In the genomic region with DNA sequence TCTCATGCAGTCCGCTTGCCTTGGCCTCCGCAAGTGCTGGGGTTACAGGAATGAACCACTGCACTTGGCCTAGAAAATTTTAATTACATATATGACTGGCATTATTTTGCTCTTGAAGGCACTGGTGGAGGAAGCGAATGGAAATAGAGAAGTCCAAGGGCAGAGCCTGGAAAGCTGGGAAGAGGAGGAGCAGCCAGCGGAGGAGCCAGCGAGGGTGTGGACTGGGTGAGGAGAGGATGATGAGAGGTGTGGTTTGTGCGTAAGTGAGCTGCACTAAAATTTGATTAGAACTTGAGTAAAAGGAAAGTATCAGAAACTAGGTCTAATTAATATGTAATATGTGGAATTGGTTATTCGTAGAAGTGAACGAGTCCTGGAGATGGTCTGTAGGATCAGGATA, we compare ENCODE assay signal across 15 cellular contexts. TPM values are rescaled to one million over a fixed set of nuclear protein-coding genes. Genes with fewer than 3 reads are reported as not detected.
A peak's percentile ranks its signal among the peaks of the same experiment; 100 is the strongest.
DNase-seq lines count a peak whose midpoint lies in the region; ATAC-seq, FAIRE-seq and TF ChIP-seq lines count a peak whose summit lies in the region.
"Had no signal": no experiment of that assay in that cellular context is flagged by ENCODE, and none has a peak within 500 bp of the region (broad histone marks: within the 10 kb centered on the region; RNA-seq: fewer than 3 reads in every experiment).

No MANE protein-coding gene starts in this region.

- H2BK12ac ChIP-seq in H9 (ENCODE audit: insufficient read length, low read depth, low read length), result no peak overlapping the region

- H3K23ac ChIP-seq in H9 (ENCODE audit: insufficient read length, low read depth, low read length), result no peak overlapping the region

- H3K4me3 Mint-ChIP-seq in H9 (no peak overlapping the region; a peak in 1 of 5 replicates), immature natural killer cell (peak overlapping the region in 1 of 5 donors; percentile 3)
- H3K4me3 Mint-ChIP-seq in activated T-helper 1 cell treated with anti-CD3 and anti-CD28 coated beads, Interleukin-12 subunit alpha, Interleukin-12 subunit beta, Interleukin-2, Interleukin-4 antibody, amounts not matched to agents 30 ng/mL and 10 ng/mL and 1 ng/mL, durations not matched to agents 14 hours and 24 hours and 36 hours, result no peak overlapping the region
- H3K4me3 Mint-ChIP-seq: B cell had no signal

- no peak overlapping the region for H2BK120ac ChIP-seq in H9 (ENCODE audit: low read depth, low read length, poor library complexity, severe bottlenecking)

- H2AK5ac ChIP-seq in H9 (ENCODE audit: insufficient read length, low read length), result no peak overlapping the region

- TF ChIP-seq CTCF in H9 (conservative IDR thresholded peaks at IDR 0.05), result no peak
- TF ChIP-seq CTCF in osteoblast (IDR thresholded peaks at IDR 0.05; ENCODE audit: extremely low read depth, low read depth, low read length), result no peak
- TF ChIP-seq CTCF in kidney (IDR thresholded peaks at IDR 0.05; ENCODE audit: borderline replicate concordance, extremely low read depth, insufficient read depth), result no peak
- TF ChIP-seq CTCF in uterus (IDR thresholded peaks at IDR 0.05), result no peak

- no peaks in the 10 kb centered on the region for H3K27me3 ChIP-seq in H9 (ENCODE audit: insufficient read depth, low read length)
- H3K27me3 ChIP-seq in osteoblast (ENCODE audit: insufficient read depth, low read length), result no peaks in the 10 kb centered on the region
- no peaks in the 10 kb centered on the region for H3K27me3 ChIP-seq in uterus

- H3K27ac ChIP-seq in H9 (ENCODE audit: insufficient read length, low read depth, low read length) (no peak overlapping the region), osteoblast (ENCODE audit: low read depth, low read length) (no peak overlapping the region), kidney (ENCODE audit: low read depth in 2 of 2, low read length in 2 of 2) (no peak overlapping the region), uterus (no peak overlapping the region)
- H3K27ac ChIP-seq: GM23248 had no signal

- 100% methylated on average over 3 of the region's 8 CpGs for WGBS in H9 (ENCODE audit: extremely low coverage, insufficient read length, low lambda C conversion rate)

- no peak overlapping the region for H2BK5ac ChIP-seq in H9 (ENCODE audit: insufficient read length, low read length)

- no peaks in the 10 kb centered on the region; a peak in 1 of 4 replicates for H3K4me1 Mint-ChIP-seq in H9
- H3K4me1 Mint-ChIP-seq in activated T-helper 1 cell treated with anti-CD3 and anti-CD28 coated beads, Interleukin-12 subunit alpha, Interleukin-12 subunit beta, Interleukin-2, Interleukin-4 antibody, amounts not matched to agents 30 ng/mL and 10 ng/mL and 1 ng/mL, durations not matched to agents 14 hours and 24 hours and 36 hours (ENCODE audit: low read depth), result peaks cover 48% of the 10 kb centered on the region
- peaks cover 67 to 76% of the 10 kb centered on the region in 2 donors for H3K4me1 Mint-ChIP-seq in immature natural killer cell

- no peak overlapping the region for H3K18ac ChIP-seq in H9 (ENCODE audit: insufficient read length, low read depth, low read length)

- ATAC-seq in HG02970 (IDR thresholded peaks at IDR 0.05; ENCODE audit: low FRiP score, unreplicated experiment), result no peak
- ATAC-seq: GM12878 had no signal

- H3K14ac ChIP-seq in H9 (ENCODE audit: insufficient read depth, low read length), result no peak overlapping the region

- H3K27me3 Mint-ChIP-seq in H9 (ENCODE audit: low read depth), result no peaks in the 10 kb centered on the region
- no peaks in the 10 kb centered on the region for H3K27me3 Mint-ChIP-seq in activated T-helper 1 cell treated with anti-CD3 and anti-CD28 coated beads, Interleukin-12 subunit alpha, Interleukin-12 subunit beta, Interleukin-2, Interleukin-4 antibody, amounts not matched to agents 30 ng/mL and 10 ng/mL and 1 ng/mL, durations not matched to agents 14 hours and 24 hours and 36 hours (ENCODE audit: insufficient read depth)
- H3K27me3 Mint-ChIP-seq in immature natural killer cell (ENCODE audit: low read depth in 3 of 3), result peaks cover 0 to 3% (median 0%) of the 10 kb centered on the region in 3 donors
- H3K27me3 Mint-ChIP-seq: B cell; CD4-positive, alpha-beta memory T cell had no signal

- H3K9ac ChIP-seq in H9 (ENCODE audit: extremely low read depth, insufficient read length, low read length), result no peak overlapping the region
- no peak overlapping the region for H3K9ac ChIP-seq in kidney (ENCODE audit: low read length in 2 of 2)
- H3K9ac ChIP-seq: GM23248 had no signal

- H3K4ac ChIP-seq in H9 (ENCODE audit: low read depth, low read length), result no peak overlapping the region

- no peak overlapping the region for H3T11ph ChIP-seq in H9 (ENCODE audit: low read length)

- H3K4me3 ChIP-seq in osteoblast (ENCODE audit: insufficient read depth, low read length) (no peak overlapping the region), kidney (ENCODE audit: low read length in 2 of 2) (no peak overlapping the region), uterus (no peak overlapping the region)
- H3K4me3 ChIP-seq: GM12878, GM23248 had no signal

- H4K5ac ChIP-seq in H9 (ENCODE audit: insufficient read length, low read depth, low read length), result no peak overlapping the region

- intact Hi-C loops in activated T-helper 1 cell treated with anti-CD3 and anti-CD28 coated beads, Interleukin-12 subunit alpha, Interleukin-12 subunit beta, Interleukin-2, Interleukin-4 antibody, amounts not matched to agents 30 ng/mL and 10 ng/mL and 1 ng/mL, durations not matched to agents 14 hours and 24 hours and 36 hours (cut with micrococcal nuclease), result no loop called here
- intact Hi-C loops in kidney (cut with DNase I), result loop anchor here (10.0 kb wide), 1 partner anchor 69 kb away; no protein-coding TSS in a partner anchor
- intact Hi-C loops in uterus (cut with DNase I; ENCODE audit: low total_unique reads), result loop anchor here (2.0 kb wide), 1 partner anchor 25 kb away; no protein-coding TSS in a partner anchor

- peaks cover 18% of the 10 kb centered on the region for H3K79me1 ChIP-seq in H9 (ENCODE audit: insufficient read depth, low read depth, low read length, poor library complexity, severe bottlenecking)

- H2AFZ ChIP-seq in H9 (ENCODE audit: low read length) (no peak overlapping the region), osteoblast (ENCODE audit: low read length) (no peak overlapping the region)
- H2AFZ ChIP-seq: GM23248 had no signal

- H3K4me1 ChIP-seq in H9 (ENCODE audit: insufficient read depth, low read length) (no peaks in the 10 kb centered on the region), osteoblast (ENCODE audit: insufficient read depth, low read length) (peaks cover 6% of the 10 kb centered on the region), kidney (ENCODE audit: control insufficient read depth in 1 of 2, insufficient read depth in 1 of 2, low read depth in 1 of 2, low read length in 2 of 2) (peaks cover 0 to 8% of the 10 kb centered on the region in 2 donors), uterus (peaks cover 0 to 5% of the 10 kb centered on the region in 2 donors)

- no peak overlapping the region for H4K8ac ChIP-seq in H9 (replicated peaks; ENCODE audit: insufficient read length, low read depth, low read length)

- H2BK15ac ChIP-seq in H9 (ENCODE audit: low read depth, low read length), result no peak overlapping the region

- TF ChIP-seq POLR2A in uterus (IDR thresholded peaks at IDR 0.05), result no peak

- no peak for DNase-seq in H9
- DNase-seq in activated T-helper 1 cell treated with anti-CD3 and anti-CD28 coated beads, Interleukin-12 subunit alpha, Interleukin-12 subunit beta, Interleukin-2, Interleukin-4 antibody, amounts not matched to agents 30 ng/mL and 10 ng/mL and 1 ng/mL, durations not matched to agents 14 hours and 24 hours and 36 hours (ENCODE audit: low spot score), result no peak
- DNase-seq in immature natural killer cell, result no peak
- peak; percentile 29 for DNase-seq in osteoblast (ENCODE audit: insufficient read length, low spot score, missing footprints)
- no peak for DNase-seq in kidney
- DNase-seq in uterus, result no peak
- DNase-seq: C1 segment of cervical spinal cord; CD4-positive, alpha-beta memory T cell; DMS79; GM23248 had no signal

- H3K36me3 ChIP-seq in osteoblast (ENCODE audit: insufficient read depth, low read length) (peaks cover 4% of the 10 kb centered on the region), kidney (ENCODE audit: control insufficient read depth in 1 of 2, insufficient read depth in 2 of 2, low read length in 2 of 2) (peaks cover 0 to 4% of the 10 kb centered on the region in 2 donors), uterus (no peaks in the 10 kb centered on the region)

- H3K27ac Mint-ChIP-seq in H9 (peak overlapping the region in 2 of 3 experiments; percentile 13 to 73; a peak in 2 of 7 replicates), immature natural killer cell (peak overlapping the region in 4 of 6 donors; percentile 40 to 59 (median 54))
- H3K27ac Mint-ChIP-seq in activated T-helper 1 cell treated with anti-CD3 and anti-CD28 coated beads, Interleukin-12 subunit alpha, Interleukin-12 subunit beta, Interleukin-2, Interleukin-4 antibody, amounts not matched to agents 30 ng/mL and 10 ng/mL and 1 ng/mL, durations not matched to agents 14 hours and 24 hours and 36 hours, result peak overlapping the region; percentile 1
- H3K27ac Mint-ChIP-seq: B cell had no signal

- H3K4me2 ChIP-seq in H9 (ENCODE audit: insufficient read depth, insufficient read length, low read length), result no peak overlapping the region
- H3K4me2 ChIP-seq in osteoblast (ENCODE audit: insufficient read depth, low read length), result no peak overlapping the region

- H3K79me2 ChIP-seq in H9 (ENCODE audit: insufficient read depth, low read length) (peaks cover 33% of the 10 kb centered on the region; the same call in 1 of the 2 replicates), osteoblast (ENCODE audit: insufficient read depth, low read length) (peaks cover 93% of the 10 kb centered on the region)

- H3K9me3 ChIP-seq in H9 (ENCODE audit: control insufficient read depth, low read depth, low read length), result no peaks in the 10 kb centered on the region
- no peaks in the 10 kb centered on the region for H3K9me3 ChIP-seq in osteoblast (ENCODE audit: low read depth, low read length)
- H3K9me3 ChIP-seq in kidney (ENCODE audit: control insufficient read depth in 1 of 2, low read length in 2 of 2), result no peaks in the 10 kb centered on the region
- H3K9me3 ChIP-seq in uterus, result no peaks in the 10 kb centered on the region

- H3K9me3 Mint-ChIP-seq in H9 (peaks cover 0 to 2% of the 10 kb centered on the region in 2 experiments; a peak in 1 of 5 replicates), immature natural killer cell (no peaks in the 10 kb centered on the region)
- peaks cover 7% of the 10 kb centered on the region for H3K9me3 Mint-ChIP-seq in activated T-helper 1 cell treated with anti-CD3 and anti-CD28 coated beads, Interleukin-12 subunit alpha, Interleukin-12 subunit beta, Interleukin-2, Interleukin-4 antibody, amounts not matched to agents 30 ng/mL and 10 ng/mL and 1 ng/mL, durations not matched to agents 14 hours and 24 hours and 36 hours
- H3K9me3 Mint-ChIP-seq: CD4-positive, alpha-beta memory T cell had no signal

- H4K20me1 ChIP-seq in H9 (ENCODE audit: control insufficient read depth, insufficient read depth, insufficient read length) (no peaks in the 10 kb centered on the region), osteoblast (ENCODE audit: insufficient read depth, low read length) (peaks cover 41% of the 10 kb centered on the region)

- H3K56ac ChIP-seq in H9 (ENCODE audit: insufficient read length, low read depth, low read length), result no peak overlapping the region

- peaks cover 14 to 35% (median 33%) of the 10 kb centered on the region in 3 experiments; a peak in 6 of 7 replicates for H3K36me3 Mint-ChIP-seq in H9 (ENCODE audit: insufficient read depth in 1 of 3, low read depth in 3 of 3)
- peaks cover 21% of the 10 kb centered on the region for H3K36me3 Mint-ChIP-seq in activated T-helper 1 cell treated with anti-CD3 and anti-CD28 coated beads, Interleukin-12 subunit alpha, Interleukin-12 subunit beta, Interleukin-2, Interleukin-4 antibody, amounts not matched to agents 30 ng/mL and 10 ng/mL and 1 ng/mL, durations not matched to agents 14 hours and 24 hours and 36 hours (ENCODE audit: low read depth)
- H3K36me3 Mint-ChIP-seq in immature natural killer cell, result peaks cover 8 to 11% (median 10%) of the 10 kb centered on the region in 3 donors

- H2BK20ac ChIP-seq in H9 (ENCODE audit: low read depth, low read length, poor library complexity, severe bottlenecking), result no peak overlapping the region

- no peak for FAIRE-seq in kidney (lab: Jason Lieb, UNC)
- FAIRE-seq: A204.1, GM12878, H54 had no signal

- H4K91ac ChIP-seq in H9 (ENCODE audit: insufficient read length, low read depth, low read length), result no peak overlapping the region

- H3K23me2 ChIP-seq in H9 (ENCODE audit: insufficient read length, low read depth, low read length, poor library complexity, severe bottlenecking), result no peaks in the 10 kb centered on the region

RNA-seq across cellular contexts. Expression of a gene that starts 13.3 kb away (rescaled TPM):
- total RNA-seq in H9 (2021), result 24.9 and 28.5 TPM in 2 replicates
- 14.5 and 19.1 TPM in 2 replicates for total RNA-seq in activated T-helper 1 cell treated with anti-CD3 and anti-CD28 coated beads, Interleukin-12 subunit alpha, Interleukin-12 subunit beta, Interleukin-2, Interleukin-4 antibody, amounts not matched to agents 30 ng/mL and 10 ng/mL and 1 ng/mL, durations not matched to agents 14 hours and 24 hours and 36 hours
- polyA plus RNA-seq in immature natural killer cell, result 10 to 100 TPM in 1 of 3 donors, 1 to 10 TPM in 2; 3.7 to 21.6 (median 5.9) TPM
- total RNA-seq in osteoblast, result 23.9 and 25.0 TPM in 2 replicates
- total RNA-seq in kidney, result 39.9 TPM
- 14.0 TPM for polyA plus RNA-seq in kidney (ENCODE audit: insufficient read depth, low read depth, low replicate concordance)
- total RNA-seq in uterus, result 10 to 100 TPM; 13.8 to 78.8 (median 43.4) TPM

Comparison
In these comparisons a context has a peak if more than half of its experiments do, and no peak if none do; other contexts are left out.
1. H3K27ac Mint-ChIP-seq: peak in every context shown above with its lines; median percentile 54 in immature natural killer cell; 43 in H9; 1 in activated T-helper 1 cell treated with anti-CD3 and anti-CD28 coated beads, Interleukin-12 subunit alpha, Interleukin-12 subunit beta, Interleukin-2, Interleukin-4 antibody, amounts not matched to agents 30 ng/mL and 10 ng/mL and 1 ng/mL, durations not matched to agents 14 hours and 24 hours and 36 hours.